8 cellular contexts compared by ENCODE assay signal in genomic region chr19:2050991-2051770, GRCh38. TPM values are rescaled to one million over a fixed set of nuclear protein-coding genes. Genes with fewer than 3 reads are reported as not detected.
DNase-seq lines count a peak whose midpoint lies in the region; ATAC-seq and TF ChIP-seq lines count a peak whose summit lies in the region.

MKNK2 (minus strand) TSS chr19:2051244; CDS start chr19:2050851, 393 bp downstream.

- H3K27me3 Mint-ChIP-seq in activated T-helper 17 cell treated with anti-CD3 and anti-CD28 coated beads, Interleukin-2, amount 50 U/mL, for 72 hours, result no peaks in the 10 kb centered on the region
- no peaks in the 10 kb centered on the region for H3K27me3 Mint-ChIP-seq in natural killer cell treated with Interleukin-12 subunit alpha and Interleukin-12 subunit beta and Interleukin-15 and Interleukin-18, amount 100 ng/mL, for 72 hours

- no peaks in the 10 kb centered on the region for H3K4me1 Mint-ChIP-seq in activated T-helper 17 cell treated with anti-CD3 and anti-CD28 coated beads, Interleukin-2, amount 50 U/mL, for 72 hours
- peaks cover 11 to 29% of the 10 kb centered on the region in 2 donors for H3K4me1 Mint-ChIP-seq in natural killer cell treated with Interleukin-12 subunit alpha and Interleukin-12 subunit beta and Interleukin-15 and Interleukin-18, amount 100 ng/mL, for 72 hours (ENCODE audit: low read depth in 2 of 2)

- H3K4me3 ChIP-seq in fibroblast of mammary gland (ENCODE audit: control insufficient read depth, low read depth, low read length), result peak within 1 kb of the TSS; percentile 78

- peaks cover 49% of the 10 kb centered on the region for H3K36me3 Mint-ChIP-seq in activated T-helper 17 cell treated with anti-CD3 and anti-CD28 coated beads, Interleukin-2, amount 50 U/mL, for 72 hours (ENCODE audit: low read depth)
- no peaks in the 10 kb centered on the region for H3K36me3 Mint-ChIP-seq in natural killer cell treated with Interleukin-12 subunit alpha and Interleukin-12 subunit beta and Interleukin-15 and Interleukin-18, amount 100 ng/mL, for 72 hours

- no peak for TF ChIP-seq CTCF in fibroblast of mammary gland (conservative IDR thresholded peaks at IDR 0.05; ENCODE audit: control insufficient read depth, insufficient read depth, low read depth, low read length)

- no peaks in the 10 kb centered on the region for H3K9me3 Mint-ChIP-seq in activated T-helper 17 cell treated with anti-CD3 and anti-CD28 coated beads, Interleukin-2, amount 50 U/mL, for 72 hours
- no peaks in the 10 kb centered on the region for H3K9me3 Mint-ChIP-seq in natural killer cell treated with Interleukin-12 subunit alpha and Interleukin-12 subunit beta and Interleukin-15 and Interleukin-18, amount 100 ng/mL, for 72 hours

- peak within 1 kb of the TSS; percentile 79 for H3K4me3 Mint-ChIP-seq in activated T-helper 17 cell treated with anti-CD3 and anti-CD28 coated beads, Interleukin-2, amount 50 U/mL, for 72 hours
- peak within 1 kb of the TSS; percentile 85 for H3K4me3 Mint-ChIP-seq in natural killer cell treated with Interleukin-12 subunit alpha and Interleukin-12 subunit beta and Interleukin-15 and Interleukin-18, amount 100 ng/mL, for 72 hours

- peak; percentile 37 for ATAC-seq in GM21529 (IDR thresholded peaks at IDR 0.05; ENCODE audit: unreplicated experiment)
- ATAC-seq in activated T-helper 17 cell treated with anti-CD3 and anti-CD28 coated beads, Interleukin-2, amount 50 U/mL, for 72 hours (replicated peaks), result peak; percentile 78
- ATAC-seq in natural killer cell treated with Interleukin-12 subunit alpha and Interleukin-12 subunit beta and Interleukin-15 and Interleukin-18, amount 100 ng/mL, for 72 hours, result peak; percentile 86 to 87
- peak; percentile 83 for ATAC-seq in stimulated activated naive CD8-positive, alpha-beta T cell treated with anti-CD3 and anti-CD28 coated beads, Interleukin-15, Interleukin-2, amounts not matched to agents 100 U/mL and 50 U/mL, for 24 hours

- H3K27ac Mint-ChIP-seq in activated T-helper 17 cell treated with anti-CD3 and anti-CD28 coated beads, Interleukin-2, amount 50 U/mL, for 72 hours, result peak within 1 kb of the TSS; percentile 83
- peak within 1 kb of the TSS; percentile 78 to 90 for H3K27ac Mint-ChIP-seq in natural killer cell treated with Interleukin-12 subunit alpha and Interleukin-12 subunit beta and Interleukin-15 and Interleukin-18, amount 100 ng/mL, for 72 hours

- DNase-seq in DMS79 treated with DMSO at 0.1 percent for 48 hours (lab: John Stamatoyannopoulos, UW) (peak; percentile 81), KG1 (lab: John Stamatoyannopoulos, UW) (peak; percentile 92), RPMI7951 (ENCODE audit: low read depth) (peak; percentile 75), fibroblast of mammary gland (ENCODE audit: low read depth) (peak; percentile 77)
- peak; percentile 97 for DNase-seq in natural killer cell treated with Interleukin-12 subunit alpha and Interleukin-12 subunit beta and Interleukin-15 and Interleukin-18, amount 100 ng/mL, for 72 hours (ENCODE audit: low spot score)
- peak; percentile 99 for DNase-seq in stimulated activated naive CD8-positive, alpha-beta T cell treated with anti-CD3 and anti-CD28 coated beads, Interleukin-15, Interleukin-2, amounts not matched to agents 100 U/mL and 50 U/mL, for 24 hours

RNA-seq across cellular contexts. Expression of gene MKNK2, which starts in this region (rescaled TPM):
- 52.0 and 54.4 TPM in 2 replicates for total RNA-seq in RPMI7951 (2014; rRNA removed; shearing (Covaris generic))
- 100 to 1,000 TPM; 280 to 525 TPM for total RNA-seq in activated T-helper 17 cell treated with anti-CD3 and anti-CD28 coated beads, Interleukin-2, amount 50 U/mL, for 72 hours
- total RNA-seq in natural killer cell treated with Interleukin-12 subunit alpha and Interleukin-12 subunit beta and Interleukin-15 and Interleukin-18, amount 100 ng/mL, for 72 hours, result 100 to 1,000 TPM; 303 to 308 TPM

Comparison
In these comparisons a context has a peak if more than half of its experiments do, and no peak if none do; other contexts are left out.
1. Peak in every context shown above with its lines: DNase-seq, ATAC-seq and H3K4me3 ChIP-seq.